In the genomic region with DNA sequence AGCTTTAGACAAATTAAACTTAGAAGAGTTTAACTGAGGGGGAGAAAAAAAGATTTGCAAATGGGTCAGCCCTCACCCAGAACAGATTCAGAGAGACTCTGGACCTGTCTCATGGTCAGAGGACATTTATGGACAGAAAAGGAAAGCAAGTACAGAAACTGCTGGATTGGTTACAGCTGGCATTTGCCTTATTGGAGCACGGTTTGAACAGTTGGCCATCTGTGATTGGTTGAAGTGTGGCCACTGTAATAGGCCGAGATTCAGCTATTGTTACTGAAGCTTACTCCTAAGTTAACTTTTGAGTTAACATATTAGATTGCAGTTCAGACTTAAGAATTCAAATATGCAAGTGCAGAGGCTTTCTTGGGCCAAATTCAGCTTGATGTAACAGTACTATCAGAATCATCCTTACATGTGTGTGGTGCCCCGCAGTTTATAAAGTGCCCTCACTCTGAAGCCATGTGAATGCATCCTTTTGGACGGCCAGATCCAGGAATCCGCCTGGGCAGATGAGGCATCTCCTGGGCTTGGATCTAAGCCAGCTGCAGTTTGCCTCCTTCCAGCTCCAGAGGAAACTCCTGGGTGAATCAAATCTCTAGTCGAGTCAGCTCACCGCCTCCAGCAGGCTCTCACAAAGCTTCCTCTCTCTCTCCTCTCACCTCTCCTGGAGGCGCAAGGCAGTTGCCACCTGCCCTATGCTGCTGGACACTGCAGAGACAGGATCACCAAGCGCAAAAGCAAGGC, we compare ENCODE assay signal across 22 cellular contexts.
DNase-seq lines count a peak whose midpoint lies in the region; ATAC-seq and TF ChIP-seq lines count a peak whose summit lies in the region.
"Had no signal": no experiment of that assay in that cellular context is flagged by ENCODE, and none has a peak within 500 bp of the region (broad histone marks: within the 10 kb centered on the region; RNA-seq: fewer than 3 reads in every experiment).

No MANE protein-coding gene starts in this region.

- no peaks in the 10 kb centered on the region for H3K27me3 Mint-ChIP-seq in WTC11 (ENCODE audit: low read depth)
- H3K27me3 Mint-ChIP-seq: stimulated activated naive B cell treated with anti-CD40 and anti-IgM and Interleukin-4, amounts not matched to agents 10 μg/mL and 1 μg/mL and 100 μg/mL, for 72 hours had no signal

- no peak overlapping the region for H3K9ac ChIP-seq in adipocyte (ENCODE audit: low read length)

- no peak for TF ChIP-seq POLR2A in heart left ventricle (IDR thresholded peaks at IDR 0.05)

- H3K4me1 Mint-ChIP-seq in WTC11 = peaks cover 5% of the 10 kb centered on the region
- H3K4me1 Mint-ChIP-seq: CD4-positive, alpha-beta memory T cell; nephron; stimulated activated naive B cell treated with anti-CD40 and anti-IgM and Interleukin-4, amounts not matched to agents 10 μg/mL and 1 μg/mL and 100 μg/mL, for 72 hours had no signal

- POLR2A ChIA-PET in WTC11 (lab: Charles Lee) = no interaction called here

- H3K9me3 ChIP-seq in right atrium auricular region (no peaks in the 10 kb centered on the region), adipocyte (ENCODE audit: control insufficient read depth, low read length) (no peaks in the 10 kb centered on the region), heart left ventricle (no peaks in the 10 kb centered on the region), lower lobe of right lung (no peaks in the 10 kb centered on the region)
- H3K9me3 ChIP-seq: adrenal gland, colonic mucosa, prostate gland, transverse colon had no signal

- H3K4me3 ChIP-seq in right atrium auricular region (no peak overlapping the region), adipocyte (ENCODE audit: low read length) (peak overlapping the region; percentile 3), heart left ventricle (no peak overlapping the region), lower lobe of right lung (no peak overlapping the region)
- H3K4me3 ChIP-seq: adrenal gland, colonic mucosa, prostate gland, transverse colon had no signal

- DNase-seq in Right ventricle myocardium inferior (ENCODE audit: missing footprints) = no peak
- no peak for DNase-seq in right atrium auricular region (ENCODE audit: low spot score)
- no peak for DNase-seq in adipocyte (ENCODE audit: low read depth)
- no peak for DNase-seq in heart left ventricle
- no peak for DNase-seq in WTC11 (ENCODE audit: low spot score)
- DNase-seq in GM10266 (ENCODE audit: extremely low spot score) = no peak
- DNase-seq in activated naive CD4-positive, alpha-beta T cell treated with anti-CD3 and anti-CD28 coated beads, Interleukin-2, amount 50 U/mL, for 72 hours (ENCODE audit: low spot score in 2 of 2) = no peak
- no peak for DNase-seq in lower lobe of right lung
- DNase-seq: adrenal gland; CD4-positive, alpha-beta memory T cell; colonic mucosa; H9; Karpas-422; NCI-H1436 treated with DMSO at 0.1 percent for 48 hours; NCI-H345; SHP77; stimulated activated CD4-positive, alpha-beta T cell treated with anti-CD3 and anti-CD28 coated beads, Interleukin-12 subunit alpha, Interleukin-12 subunit beta, amount 100 ng/mL, for 4 hours; stimulated activated naive B cell treated with anti-CD40 and anti-IgM and Interleukin-4, amounts not matched to agents 10 μg/mL and 1 μg/mL and 100 μg/mL, for 72 hours; transverse colon had no signal

- H3K4me3 Mint-ChIP-seq in WTC11 = no peak overlapping the region
- H3K4me3 Mint-ChIP-seq: CD4-positive, alpha-beta memory T cell; H9; nephron; stimulated activated naive B cell treated with anti-CD40 and anti-IgM and Interleukin-4, amounts not matched to agents 10 μg/mL and 1 μg/mL and 100 μg/mL, for 72 hours had no signal

- H3K36me3 Mint-ChIP-seq in WTC11 = no peaks in the 10 kb centered on the region
- no peaks in the 10 kb centered on the region for H3K36me3 Mint-ChIP-seq in activated naive CD4-positive, alpha-beta T cell treated with anti-CD3 and anti-CD28 coated beads, Interleukin-2, amount 50 U/mL, for 72 hours
- H3K36me3 Mint-ChIP-seq: CD4-positive, alpha-beta memory T cell; stimulated activated naive B cell treated with anti-CD40 and anti-IgM and Interleukin-4, amounts not matched to agents 10 μg/mL and 1 μg/mL and 100 μg/mL, for 72 hours had no signal

- H3K27me3 ChIP-seq in right atrium auricular region (no peaks in the 10 kb centered on the region), adipocyte (replicated peaks; ENCODE audit: control insufficient read depth, insufficient read depth, low read length) (no peaks in the 10 kb centered on the region), heart left ventricle (no peaks in the 10 kb centered on the region), lower lobe of right lung (ENCODE audit: low read depth) (no peaks in the 10 kb centered on the region)
- H3K27me3 ChIP-seq: adrenal gland, colonic mucosa, transverse colon had no signal

- 63 to 76% (median 67%) methylated on average over 8 to 9 of the region's 9 CpGs for WGBS in heart left ventricle, 4 donors

- H3K9me3 Mint-ChIP-seq in WTC11 = no peaks in the 10 kb centered on the region
- H3K9me3 Mint-ChIP-seq in activated naive CD4-positive, alpha-beta T cell treated with anti-CD3 and anti-CD28 coated beads, Interleukin-2, amount 50 U/mL, for 72 hours = no peaks in the 10 kb centered on the region
- H3K9me3 Mint-ChIP-seq: activated T-helper 2 cell treated with anti-CD3 and anti-CD28 coated beads, Interferon-gamma antibody, Interleukin-2, Interleukin-4, amounts not matched to agents 10 μg/mL and 5 μg/mL and 100 μg/mL, durations not matched to agents 14 hours and 24 hours and 36 hours; CD4-positive, alpha-beta memory T cell; H9; nephron had no signal

- peaks cover 0 to 4% of the 10 kb centered on the region in 2 donors for H3K4me1 ChIP-seq in right atrium auricular region
- H3K4me1 ChIP-seq in adipocyte (ENCODE audit: control insufficient read depth, insufficient read depth, low read length) = peaks cover 23% of the 10 kb centered on the region
- H3K4me1 ChIP-seq in heart left ventricle = peaks cover 0 to 26% (median 0%) of the 10 kb centered on the region in 12 donors
- H3K4me1 ChIP-seq in lower lobe of right lung = no peaks in the 10 kb centered on the region
- H3K4me1 ChIP-seq: adrenal gland, colonic mucosa, prostate gland, transverse colon had no signal

- ATAC-seq in Right ventricle myocardium inferior = peak; percentile 78
- ATAC-seq in heart left ventricle = peak in 3 of 4 donors; percentile 28 to 64 (median 39)
- no peak for ATAC-seq in WTC11
- no peak for ATAC-seq in activated naive CD4-positive, alpha-beta T cell treated with anti-CD3 and anti-CD28 coated beads, Interleukin-2, amount 50 U/mL, for 72 hours
- ATAC-seq in lower lobe of right lung = no peak
- ATAC-seq: stimulated activated naive B cell treated with anti-CD40 and anti-IgM and Interleukin-4, amounts not matched to agents 10 μg/mL and 1 μg/mL and 100 μg/mL, for 72 hours had no signal

- H3K27ac Mint-ChIP-seq in WTC11 = no peak overlapping the region
- no peak overlapping the region for H3K27ac Mint-ChIP-seq in activated naive CD4-positive, alpha-beta T cell treated with anti-CD3 and anti-CD28 coated beads, Interleukin-2, amount 50 U/mL, for 72 hours
- H3K27ac Mint-ChIP-seq: activated T-helper 2 cell treated with anti-CD3 and anti-CD28 coated beads, Interferon-gamma antibody, Interleukin-2, Interleukin-4, amounts not matched to agents 10 μg/mL and 5 μg/mL and 100 μg/mL, durations not matched to agents 14 hours and 24 hours and 36 hours; CD4-positive, alpha-beta memory T cell; H9; nephron; stimulated activated naive B cell treated with anti-CD40 and anti-IgM and Interleukin-4, amounts not matched to agents 10 μg/mL and 1 μg/mL and 100 μg/mL, for 72 hours had no signal

- H3K27ac ChIP-seq in right atrium auricular region (no peak overlapping the region), heart left ventricle (no peak overlapping the region), lower lobe of right lung (no peak overlapping the region)
- H3K27ac ChIP-seq: adrenal gland, colonic mucosa, prostate gland, transverse colon had no signal

- TF ChIP-seq CTCF in right atrium auricular region (IDR thresholded peaks at IDR 0.05) = no peak
- no peak for TF ChIP-seq CTCF in heart left ventricle (IDR thresholded peaks at IDR 0.05)
- TF ChIP-seq CTCF in WTC11 (IDR thresholded peaks at IDR 0.05) = no peak
- TF ChIP-seq CTCF in GM10266 (IDR thresholded peaks at IDR 0.05; ENCODE audit: control insufficient read depth, insufficient read depth, low read depth, missing control alignments) = no peak
- no peak for TF ChIP-seq CTCF in lower lobe of right lung (IDR thresholded peaks at IDR 0.05)

- CTCF ChIA-PET in WTC11 (lab: Charles Lee) = interaction anchor here (1.2 kb wide), 1 partner anchor 209 kb away, joined by 4 read pairs; a partner anchor contains a TSS

- no peaks in the 10 kb centered on the region for H3K36me3 ChIP-seq in right atrium auricular region
- H3K36me3 ChIP-seq in adipocyte (ENCODE audit: control insufficient read depth, insufficient read depth, low read length, severe bottlenecking) = no peaks in the 10 kb centered on the region
- H3K36me3 ChIP-seq in heart left ventricle = no peaks in the 10 kb centered on the region
- no peaks in the 10 kb centered on the region for H3K36me3 ChIP-seq in lower lobe of right lung
- H3K36me3 ChIP-seq: adrenal gland, colonic mucosa, prostate gland, transverse colon had no signal

- intact Hi-C loops in Right ventricle myocardium inferior (cut with DNase I) = no loop called here
- intact Hi-C loops in heart left ventricle (cut with DNase I) = no loop called here
- intact Hi-C loops in lower lobe of right lung (cut with DNase I) = no loop called here

TF ChIP-seq in WTC11, 78 proteins besides CTCF, POLR2A, EP300 and RAD21 (continues in another document):
- TF ChIP-seq ZNF219 (CRISPR knock-in tag; IDR thresholded peaks at IDR 0.05; ENCODE audit: borderline replicate concordance) (no peak), PRRX2 (CRISPR knock-in tag; IDR thresholded peaks at IDR 0.05) (no peak), TEAD4 (CRISPR knock-in tag; IDR thresholded peaks at IDR 0.05) (no peak)
- TF ChIP-seq, protein P1, sequence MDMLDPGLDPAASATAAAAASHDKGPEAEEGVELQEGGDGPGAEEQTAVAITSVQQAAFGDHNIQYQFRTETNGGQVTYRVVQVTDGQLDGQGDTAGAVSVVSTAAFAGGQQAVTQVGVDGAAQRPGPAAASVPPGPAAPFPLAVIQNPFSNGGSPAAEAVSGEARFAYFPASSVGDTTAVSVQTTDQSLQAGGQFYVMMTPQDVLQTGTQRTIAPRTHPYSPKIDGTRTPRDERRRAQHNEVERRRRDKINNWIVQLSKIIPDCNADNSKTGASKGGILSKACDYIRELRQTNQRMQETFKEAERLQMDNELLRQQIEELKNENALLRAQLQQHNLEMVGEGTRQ (CRISPR knock-in tag; IDR thresholded peaks at IDR 0.05) = no peak

Comparison
In these comparisons a context has a peak if more than half of its experiments do, and no peak if none do; other contexts are left out.
1. ATAC-seq: peak in Right ventricle myocardium inferior (single experiment) and heart left ventricle (3 of 4); none in WTC11 (single experiment), activated naive CD4-positive, alpha-beta T cell treated with anti-CD3 and anti-CD28 coated beads, Interleukin-2, amount 50 U/mL, for 72 hours (0 of 2) and lower lobe of right lung (0 of 2).